In genomic region chr9:88388203-88388885, GRCh38 we compare ENCODE assay signal across 8 cellular contexts.
DNase-seq lines count a peak whose midpoint lies in the region; ATAC-seq and TF ChIP-seq lines count a peak whose summit lies in the region.

Gene SPIN1, plus strand, starts transcription at chr9:88388444. Its CDS starts 38,096 bp downstream, at chr9:88426540.

- in situ Hi-C loops in GM13976 (cut with MboI; ENCODE audit: low sequenced_read_pairs, unreplicated experiment), result no loop called here

- peak within 1 kb of the TSS; percentile 93 for H3K4me3 Mint-ChIP-seq in T-helper 2 cell treated with Interferon-gamma antibody and Interleukin-4, amounts not matched to agents 5 μg/mL and 100 μg/mL, for 36 hours

- no peak for TF ChIP-seq POLR2A in NB4 (IDR thresholded peaks at IDR 0.05; ENCODE audit: extremely low read depth, insufficient read length)

- TF ChIP-seq CTCF in GM13976 (IDR thresholded peaks at IDR 0.05; ENCODE audit: borderline replicate concordance, control extremely low read depth, extremely low read depth, insufficient read depth, missing control alignments) (peak; percentile 72), NB4 (IDR thresholded peaks at IDR 0.05; ENCODE audit: low read depth, low read length) (no peak)

- DNase-seq in GM13976 (ENCODE audit: low spot score), result peak; percentile 97
- DNase-seq in NB4 (ENCODE audit: low read depth), result peak; percentile 73
- peak; percentile 84 for DNase-seq in T-helper 2 cell treated with Interferon-gamma antibody and Interleukin-4, amounts not matched to agents 5 μg/mL and 100 μg/mL, for 36 hours (ENCODE audit: low spot score)
- DNase-seq in anterior cingulate cortex (lab: John Stamatoyannopoulos, UW), result peak in 53 of 58 donors; percentile 14 to 83 (median 65)
- DNase-seq in hepatic stellate cell (ENCODE audit: low spot score), result peak; percentile 92
- peak; percentile 66 for DNase-seq in retina
- DNase-seq in NCI-H524 treated with DMSO at 0.1 percent for 48 hours (lab: John Stamatoyannopoulos, UW), result no peak

- H3K4me1 Mint-ChIP-seq in T-helper 2 cell treated with Interferon-gamma antibody and Interleukin-4, amounts not matched to agents 5 μg/mL and 100 μg/mL, for 36 hours (ENCODE audit: low read depth), result peaks cover 28% of the 10 kb centered on the region

- no peaks in the 10 kb centered on the region for H3K9me3 Mint-ChIP-seq in T-helper 2 cell treated with Interferon-gamma antibody and Interleukin-4, amounts not matched to agents 5 μg/mL and 100 μg/mL, for 36 hours

- ATAC-seq in HG02571 (IDR thresholded peaks at IDR 0.05; ENCODE audit: unreplicated experiment), result peak; percentile 76

- H3K27me3 Mint-ChIP-seq in T-helper 2 cell treated with Interferon-gamma antibody and Interleukin-4, amounts not matched to agents 5 μg/mL and 100 μg/mL, for 36 hours (ENCODE audit: low read depth), result no peaks in the 10 kb centered on the region

- peak within 1 kb of the TSS; percentile 78 for H3K4me3 ChIP-seq in NB4 (ENCODE audit: low read depth, low read length)

- peak within 1 kb of the TSS; percentile 89 for H3K27ac Mint-ChIP-seq in T-helper 2 cell treated with Interferon-gamma antibody and Interleukin-4, amounts not matched to agents 5 μg/mL and 100 μg/mL, for 36 hours

- H3K36me3 Mint-ChIP-seq in T-helper 2 cell treated with Interferon-gamma antibody and Interleukin-4, amounts not matched to agents 5 μg/mL and 100 μg/mL, for 36 hours (ENCODE audit: low read depth), result peaks cover 9% of the 10 kb centered on the region
